25 cellular contexts compared by ENCODE assay signal in the genomic region with DNA sequence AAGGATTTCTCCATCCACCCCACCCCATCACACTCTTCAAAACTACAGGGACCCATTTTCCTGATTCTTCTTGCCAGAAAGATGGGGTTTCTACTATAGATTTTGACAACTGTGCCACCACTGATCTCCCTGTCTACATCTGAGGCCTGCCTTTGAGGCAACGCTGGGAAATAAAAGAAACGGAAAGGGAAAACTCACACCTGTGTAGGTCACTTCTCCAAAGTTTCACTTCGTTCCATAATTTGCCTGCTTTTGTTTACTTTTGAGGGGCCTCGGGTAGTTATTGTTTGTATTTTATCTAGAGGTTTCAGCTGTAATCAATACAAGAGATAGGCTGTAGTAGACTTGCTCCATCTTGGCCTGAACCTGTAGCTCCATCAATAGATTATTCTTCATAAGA.
"Had no signal": no experiment of that assay in that cellular context is flagged by ENCODE, and none has a peak within 500 bp of the region (broad histone marks: within the 10 kb centered on the region; RNA-seq: fewer than 3 reads in every experiment).

No MANE protein-coding gene starts in this region.

- H3K4me1 ChIP-seq: colonic mucosa, gastrocnemius medialis had no signal

- H3K9me3 Mint-ChIP-seq: dendritic cell treated with granulocyte-macrophage colony-stimulating factor and Interleukin-4, amounts not matched to agents 40 ng/mL and 50 ng/mL, for 4 days had no signal

- H3K4me3 Mint-ChIP-seq: dendritic cell treated with granulocyte-macrophage colony-stimulating factor and Interleukin-4, amounts not matched to agents 40 ng/mL and 50 ng/mL, for 4 days; mesothelial cell of epicardium; naive B cell had no signal

- H3K36me3 ChIP-seq: colonic mucosa, gastrocnemius medialis, heart right ventricle, left lung, lower lobe of right lung had no signal

- H3K27ac ChIP-seq: colonic mucosa, epithelial cell of prostate, esophagus squamous epithelium, gastrocnemius medialis, heart right ventricle, left lung, lower lobe of right lung had no signal

- ATAC-seq: esophagus mucosa, gastrocnemius medialis, heart right ventricle, left cardiac atrium, left lung, left ventricle myocardium superior, lower lobe of right lung, mucosa of descending colon had no signal

- H3K27ac Mint-ChIP-seq: dendritic cell treated with granulocyte-macrophage colony-stimulating factor and Interleukin-4, amounts not matched to agents 40 ng/mL and 50 ng/mL, for 4 days; mesothelial cell of epicardium had no signal

- H3K9me3 ChIP-seq: colonic mucosa, esophagus squamous epithelium, gastrocnemius medialis, left lung, lower lobe of right lung, mucosa of descending colon had no signal

- H3K4me1 Mint-ChIP-seq: mesothelial cell of epicardium had no signal

- DNase-seq: colonic mucosa; cortex of kidney; effector CD8-positive, alpha-beta T cell; erythroblast; esophagus squamous epithelium; foreskin fibroblast; foreskin melanocyte; gastrocnemius medialis; glutamatergic neuron; head of caudate nucleus; heart right ventricle; hippocampal formation; left cardiac atrium; left lung; left ventricle myocardium superior; lower lobe of right lung; mesenchymal stem cell; mucosa of descending colon; naive B cell had no signal

- FAIRE-seq: islet of Langerhans, keratinocyte had no signal

- H3K27me3 ChIP-seq: colonic mucosa, esophagus squamous epithelium, gastrocnemius medialis, heart right ventricle, left lung had no signal

- H3K27me3 Mint-ChIP-seq: dendritic cell treated with granulocyte-macrophage colony-stimulating factor and Interleukin-4, amounts not matched to agents 40 ng/mL and 50 ng/mL, for 4 days; naive B cell had no signal

- H3K4me3 ChIP-seq: colonic mucosa, esophagus squamous epithelium, gastrocnemius medialis, heart right ventricle, left lung, lower lobe of right lung, mucosa of descending colon had no signal
